In genomic region chr1:226982451-226983177, GRCh38 we compare ENCODE assay signal across 32 cellular contexts. TPM values are rescaled to one million over a fixed set of nuclear protein-coding genes. Genes with fewer than 3 reads are reported as not detected.
DNase-seq lines count a peak whose midpoint lies in the region; ATAC-seq and TF ChIP-seq lines count a peak whose summit lies in the region.
"Had no signal": no experiment of that assay in that cellular context is flagged by ENCODE, and none has a peak within 500 bp of the region (broad histone marks: within the 10 kb centered on the region; RNA-seq: fewer than 3 reads in every experiment).

No MANE protein-coding gene starts in this region.

- H3K36me3 Mint-ChIP-seq in activated CD4-positive, alpha-beta T cell treated with anti-CD3 and anti-CD28 coated beads, Interleukin-2, amount 10 ng/mL, durations not matched to agents 24 days and 14 days (ENCODE audit: low read depth) = peaks cover 10% of the 10 kb centered on the region
- peaks cover 55 to 81% of the 10 kb centered on the region in 2 donors for H3K36me3 Mint-ChIP-seq in CD14-positive monocyte

- no peak for DNase-seq in activated CD4-positive, alpha-beta T cell treated with anti-CD3 and anti-CD28 coated beads, Interleukin-2, amount 10 ng/mL, durations not matched to agents 24 days and 14 days
- no peak for DNase-seq in activated CD4-positive, alpha-beta T cell treated with anti-CD3 and anti-CD28 coated beads for 1 hour
- DNase-seq in CD14-positive monocyte (ENCODE audit: low spot score) = peak; percentile 17
- DNase-seq in coronary artery (ENCODE audit: low spot score) = peak; percentile 65
- peak in 1 of 2 donors; percentile 48 for DNase-seq in psoas muscle
- DNase-seq in body of pancreas = no peak
- DNase-seq in SJCRH30 = no peak
- DNase-seq: Calu3; DMS79 treated with DMSO at 0.1 percent for 48 hours; effector CD8-positive, alpha-beta T cell; GF-D8; GM23248; immature natural killer cell; mesenchymal stem cell; NCI-H1048; NCI-H2107; NCI-H748 treated with DMSO at 0.1 percent for 48 hours; SIG-M5; stimulated activated CD4-positive, alpha-beta T cell treated with anti-CD3 and anti-CD28 coated beads, Interleukin-15, amount 100 ng/mL, for 24 hours; substantia nigra; upper lobe of right lung had no signal

- no peaks in the 10 kb centered on the region for H3K4me1 Mint-ChIP-seq in activated CD4-positive, alpha-beta T cell treated with anti-CD3 and anti-CD28 coated beads, Interleukin-2, amount 10 ng/mL, durations not matched to agents 24 days and 14 days
- H3K4me1 Mint-ChIP-seq in CD14-positive monocyte = no peaks in the 10 kb centered on the region
- H3K4me1 Mint-ChIP-seq: immature natural killer cell; stimulated activated memory B cell treated with anti-CD40 and anti-IgM and Interleukin-4, amounts not matched to agents 10 μg/mL and 1 μg/mL and 100 μg/mL, for 72 hours; T-cell had no signal

- no peaks in the 10 kb centered on the region for H3K9me3 Mint-ChIP-seq in activated CD4-positive, alpha-beta T cell treated with anti-CD3 and anti-CD28 coated beads, Interleukin-2, amount 10 ng/mL, durations not matched to agents 24 days and 14 days
- H3K9me3 Mint-ChIP-seq in CD14-positive monocyte = no peaks in the 10 kb centered on the region
- H3K9me3 Mint-ChIP-seq: activated T-helper 1 cell treated with anti-CD3 and anti-CD28 coated beads, Interleukin-12 subunit alpha, Interleukin-12 subunit beta, Interleukin-2, Interleukin-4 antibody, amounts not matched to agents 30 ng/mL and 10 ng/mL and 1 ng/mL, durations not matched to agents 14 hours and 24 hours and 36 hours; immature natural killer cell; stimulated activated memory B cell treated with anti-CD40 and anti-IgM and Interleukin-4, amounts not matched to agents 10 μg/mL and 1 μg/mL and 100 μg/mL, for 72 hours; T-cell; WTC11 had no signal

- ATAC-seq in psoas muscle (no peak), GM18517 (IDR thresholded peaks at IDR 0.05; ENCODE audit: unreplicated experiment) (no peak), body of pancreas (no peak)
- ATAC-seq: sciatic nerve; stimulated activated memory B cell treated with anti-CD40 and anti-IgM and Interleukin-4, amounts not matched to agents 10 μg/mL and 1 μg/mL and 100 μg/mL, for 72 hours; T-cell; upper lobe of right lung; WTC11 had no signal

- no peak overlapping the region for H3K4me3 Mint-ChIP-seq in activated CD4-positive, alpha-beta T cell treated with anti-CD3 and anti-CD28 coated beads, Interleukin-2, amount 10 ng/mL, durations not matched to agents 24 days and 14 days
- H3K4me3 Mint-ChIP-seq in CD14-positive monocyte = no peak overlapping the region
- H3K4me3 Mint-ChIP-seq: activated naive CD8-positive, alpha-beta T cell; activated T-helper 1 cell treated with anti-CD3 and anti-CD28 coated beads, Interleukin-12 subunit alpha, Interleukin-12 subunit beta, Interleukin-2, Interleukin-4 antibody, amounts not matched to agents 30 ng/mL and 10 ng/mL and 1 ng/mL, durations not matched to agents 14 hours and 24 hours and 36 hours; immature natural killer cell; stimulated activated memory B cell treated with anti-CD40 and anti-IgM and Interleukin-4, amounts not matched to agents 10 μg/mL and 1 μg/mL and 100 μg/mL, for 72 hours; T-cell; WTC11 had no signal

- no peaks in the 10 kb centered on the region for H3K27me3 Mint-ChIP-seq in activated CD4-positive, alpha-beta T cell treated with anti-CD3 and anti-CD28 coated beads, Interleukin-2, amount 10 ng/mL, durations not matched to agents 24 days and 14 days
- H3K27me3 Mint-ChIP-seq in CD14-positive monocyte (ENCODE audit: low read depth in 3 of 3) = no peaks in the 10 kb centered on the region
- H3K27me3 Mint-ChIP-seq: activated naive CD8-positive, alpha-beta T cell; stimulated activated memory B cell treated with anti-CD40 and anti-IgM and Interleukin-4, amounts not matched to agents 10 μg/mL and 1 μg/mL and 100 μg/mL, for 72 hours; T-cell had no signal

- H3K4me1 ChIP-seq in psoas muscle (peaks cover 79% of the 10 kb centered on the region), body of pancreas (peaks cover 23% of the 10 kb centered on the region), SJCRH30 (no peaks in the 10 kb centered on the region)

- H3K27me3 ChIP-seq in psoas muscle (ENCODE audit: insufficient read depth in 3 of 3, low read length in 2 of 3) (no peaks in the 10 kb centered on the region), body of pancreas (no peaks in the 10 kb centered on the region), SJCRH30 (no peaks in the 10 kb centered on the region)
- H3K27me3 ChIP-seq: breast epithelium, Peyer's patch, upper lobe of right lung had no signal

- TF ChIP-seq CTCF in CD14-positive monocyte (IDR thresholded peaks at IDR 0.05) = no peak
- no peak for TF ChIP-seq CTCF in coronary artery (IDR thresholded peaks at IDR 0.05)
- TF ChIP-seq CTCF in psoas muscle (IDR thresholded peaks at IDR 0.05) = no peak
- no peak for TF ChIP-seq CTCF in body of pancreas (IDR thresholded peaks at IDR 0.05)

- peaks cover 0 to 79% of the 10 kb centered on the region in 2 donors for H3K36me3 ChIP-seq in psoas muscle (ENCODE audit: insufficient read depth in 1 of 2, low read depth in 1 of 2)
- peaks cover 22 to 26% of the 10 kb centered on the region in 2 donors for H3K36me3 ChIP-seq in body of pancreas (replicated peaks in 1 of 2; ENCODE audit: insufficient read depth in 1 of 2, low read depth in 2 of 2)
- peaks cover 12% of the 10 kb centered on the region for H3K36me3 ChIP-seq in SJCRH30
- H3K36me3 ChIP-seq: breast epithelium had no signal

- WGBS in psoas muscle, 3 donors = 78 to 91% (median 80%) methylated on average over 31 of the region's 31 CpGs
- 92 to 95% methylated on average over 9 to 22 of the region's 31 CpGs for WGBS in body of pancreas, 2 donors

- H3K27ac Mint-ChIP-seq in activated CD4-positive, alpha-beta T cell treated with anti-CD3 and anti-CD28 coated beads, Interleukin-2, amount 10 ng/mL, durations not matched to agents 24 days and 14 days = peak overlapping the region; percentile 38
- H3K27ac Mint-ChIP-seq in CD14-positive monocyte = peak overlapping the region in 1 of 7 donors; percentile 80
- H3K27ac Mint-ChIP-seq: activated naive CD8-positive, alpha-beta T cell; activated T-helper 1 cell treated with anti-CD3 and anti-CD28 coated beads, Interleukin-12 subunit alpha, Interleukin-12 subunit beta, Interleukin-2, Interleukin-4 antibody, amounts not matched to agents 30 ng/mL and 10 ng/mL and 1 ng/mL, durations not matched to agents 14 hours and 24 hours and 36 hours; stimulated activated memory B cell treated with anti-CD40 and anti-IgM and Interleukin-4, amounts not matched to agents 10 μg/mL and 1 μg/mL and 100 μg/mL, for 72 hours; T-cell; WTC11 had no signal

- H3K27ac ChIP-seq in coronary artery (no peak overlapping the region), psoas muscle (peak overlapping the region; percentile 85), body of pancreas (peak overlapping the region in 1 of 4 donors; percentile 14), SJCRH30 (no peak overlapping the region)
- H3K27ac ChIP-seq: C4-2B, epithelial cell of prostate, GM23248, Peyer's patch, upper lobe of right lung had no signal

- TF ChIP-seq POLR2A in body of pancreas (IDR thresholded peaks at IDR 0.05) = no peak

- intact Hi-C loops in activated CD4-positive, alpha-beta T cell treated with anti-CD3 and anti-CD28 coated beads, Interleukin-2, amount 10 ng/mL, durations not matched to agents 24 days and 14 days (cut with micrococcal nuclease) = no loop called here
- intact Hi-C loops in CD14-positive monocyte (cut with micrococcal nuclease) = no loop called here
- intact Hi-C loops in psoas muscle (cut with DNase I) = loop anchor here in 1 of 2 donors (5.0 kb wide), 2 partner anchors 40 to 65 kb away; partner anchors contain the start of gene COQ8A
- intact Hi-C loops in body of pancreas (cut with DNase I) = no loop called here

- H3K9me3 ChIP-seq in psoas muscle = no peaks in the 10 kb centered on the region
- H3K9me3 ChIP-seq in body of pancreas = no peaks in the 10 kb centered on the region
- H3K9me3 ChIP-seq in SJCRH30 (replicated peaks) = no peaks in the 10 kb centered on the region
- H3K9me3 ChIP-seq: breast epithelium, Peyer's patch, upper lobe of right lung had no signal

- H3K4me3 ChIP-seq in coronary artery (no peak overlapping the region), psoas muscle (no peak overlapping the region), body of pancreas (no peak overlapping the region), SJCRH30 (no peak overlapping the region)
- H3K4me3 ChIP-seq: breast epithelium, GM23248, Peyer's patch, upper lobe of right lung had no signal

RNA-seq across cellular contexts. Expression of gene COQ8A, which starts 42.5 kb away (rescaled TPM):
- 27.0 and 35.3 TPM in 2 replicates for total RNA-seq in activated CD4-positive, alpha-beta T cell treated with anti-CD3 and anti-CD28 coated beads, Interleukin-2, amount 10 ng/mL, durations not matched to agents 24 days and 14 days
- 10 to 100 TPM; 33.1 to 38.2 TPM for polyA plus RNA-seq in CD14-positive monocyte
- total RNA-seq in psoas muscle = 1,000 to 10,000 TPM in 1 of 4 donors, 100 to 1,000 TPM in 3; 574 to 1,432 (median 837) TPM
- polyA plus RNA-seq in psoas muscle = 1,000 to 10,000 TPM in 1 of 3 donors, 100 to 1,000 TPM in 2; 134 to 1,231 (median 616) TPM
- total RNA-seq in body of pancreas = 100 to 1,000 TPM; 116 to 134 TPM
- 24.0 and 26.9 TPM in 2 replicates for total RNA-seq in SJCRH30 (2014; rRNA removed; shearing (Covaris generic))

Comparison
In these comparisons a context has a peak if more than half of its experiments do, and no peak if none do; other contexts are left out.
1. DNase-seq: peak in CD14-positive monocyte (single experiment) and coronary artery (single experiment); none in activated CD4-positive, alpha-beta T cell treated with anti-CD3 and anti-CD28 coated beads, Interleukin-2, amount 10 ng/mL, durations not matched to agents 24 days and 14 days (single experiment), activated CD4-positive, alpha-beta T cell treated with anti-CD3 and anti-CD28 coated beads for 1 hour (single experiment), body of pancreas (0 of 4) and SJCRH30 (0 of 2).
2. RNA of gene COQ8A, which starts 42.5 kb away (total RNA-seq): 574 to 1,432 TPM in psoas muscle; 116 to 134 TPM in body of pancreas, 27.0 to 35.3 TPM in activated CD4-positive, alpha-beta T cell treated with anti-CD3 and anti-CD28 coated beads, Interleukin-2, amount 10 ng/mL, durations not matched to agents 24 days and 14 days and 24.0 to 26.9 TPM in SJCRH30; every median in the first group is over 4 times any median in the second.